Comparison of ENCODE assay signal across 11 cellular contexts in genomic region chr5:143693691-143694252, GRCh38.
DNase-seq lines count a peak whose midpoint lies in the region; ATAC-seq and TF ChIP-seq lines count a peak whose summit lies in the region.
"Had no signal": no experiment of that assay in that cellular context is flagged by ENCODE, and none has a peak within 500 bp of the region (broad histone marks: within the 10 kb centered on the region; RNA-seq: fewer than 3 reads in every experiment).

No MANE protein-coding gene starts in this region.

- H3K4me2 ChIP-seq in DND-41 (ENCODE audit: insufficient read depth, low read length) = peak overlapping the region; percentile 4

- TF ChIP-seq CTCF in DND-41 (IDR thresholded peaks at IDR 0.05; ENCODE audit: borderline replicate concordance, extremely low read depth, low read length, poor library complexity, severe bottlenecking) (no peak), astrocyte of the spinal cord (IDR thresholded peaks at IDR 0.05; ENCODE audit: low read depth, low read length) (no peak)

- H3K9ac ChIP-seq in DND-41 (ENCODE audit: low read depth, low read length) = no peak overlapping the region

- H3K36me3 ChIP-seq in DND-41 (ENCODE audit: insufficient read depth, low read length) (no peaks in the 10 kb centered on the region), HAP-1 (replicated peaks) (no peaks in the 10 kb centered on the region)

- ATAC-seq in DND-41 (ENCODE audit: insufficient read depth, low read depth) (peak; percentile 74), GM19023 (IDR thresholded peaks at IDR 0.05; ENCODE audit: unreplicated experiment) (peak; percentile 79), HG03025 (IDR thresholded peaks at IDR 0.05; ENCODE audit: low FRiP score, unreplicated experiment) (peak; percentile 94), GM21576 (IDR thresholded peaks at IDR 0.05; ENCODE audit: unreplicated experiment) (no peak), GM21737 (IDR thresholded peaks at IDR 0.05; ENCODE audit: unreplicated experiment) (no peak)

- H4K20me1 ChIP-seq in DND-41 (ENCODE audit: insufficient read depth, low read length) = no peaks in the 10 kb centered on the region

- H3K4me1 ChIP-seq in DND-41 (ENCODE audit: insufficient read depth, low read length) (peaks cover 49% of the 10 kb centered on the region), HAP-1 (no peaks in the 10 kb centered on the region)

- DNase-seq in DND-41 (peak; percentile 30), astrocyte of the spinal cord (ENCODE audit: low read depth, low spot score) (peak; percentile 31), SK-N-DZ (ENCODE audit: low spot score) (no peak), HAP-1 (ENCODE audit: low spot score in 2 of 2) (no peak)
- DNase-seq: midbrain, NCI-H69, substantia nigra had no signal

- no peaks in the 10 kb centered on the region for H3K79me2 ChIP-seq in DND-41 (ENCODE audit: insufficient read depth, low read length)

- peak overlapping the region; percentile 28; the same call in 1 of the 2 replicates for H2AFZ ChIP-seq in DND-41 (ENCODE audit: low read depth, low read length)

- in situ Hi-C loops in astrocyte of the spinal cord (cut with HindIII; ENCODE audit: low sequenced_read_pairs) = no loop called here
- in situ Hi-C loops in HAP-1 (cut with MboI; ENCODE audit: low sequenced_read_pairs) = no loop called here

- H3K27ac ChIP-seq in DND-41 (ENCODE audit: low read length) = peak overlapping the region; percentile 63

- no peaks in the 10 kb centered on the region for H3K27me3 ChIP-seq in DND-41 (ENCODE audit: insufficient read depth, low read length, poor library complexity)
- no peaks in the 10 kb centered on the region for H3K27me3 ChIP-seq in HAP-1 (ENCODE audit: low read depth)

- no peak overlapping the region for H3K4me3 ChIP-seq in DND-41 (ENCODE audit: low read depth in 1 of 2, low read length in 2 of 2)
- no peak overlapping the region for H3K4me3 ChIP-seq in astrocyte of the spinal cord (ENCODE audit: low read depth, low read length)
- no peak overlapping the region for H3K4me3 ChIP-seq in HAP-1

- H3K9me3 ChIP-seq in DND-41 (ENCODE audit: insufficient read depth, low read length, severe bottlenecking) = peaks cover 3% of the 10 kb centered on the region
- no peaks in the 10 kb centered on the region for H3K9me3 ChIP-seq in HAP-1

Comparison
In these comparisons a context has a peak if more than half of its experiments do, and no peak if none do; other contexts are left out.
1. ATAC-seq: peak in DND-41 (single experiment), GM19023 (single experiment) and HG03025 (single experiment); none in GM21576 (single experiment) and GM21737 (single experiment).
2. DNase-seq: peak in DND-41 (single experiment) and astrocyte of the spinal cord (single experiment); none in SK-N-DZ (single experiment) and HAP-1 (0 of 2).